Comparison of ENCODE assay signal across 31 cellular contexts in genomic region chr20:53044296-53044695, GRCh38.
"Had no signal": no experiment of that assay in that cellular context is flagged by ENCODE, and none has a peak within 500 bp of the region (broad histone marks: within the 10 kb centered on the region; RNA-seq: fewer than 3 reads in every experiment).

No MANE protein-coding gene starts in this region.

- ATAC-seq: activated CD4-positive, alpha-beta T cell treated with anti-CD3 and anti-CD28 coated beads for 36 hours; activated CD8-positive, alpha-beta memory T cell treated with anti-CD3 and anti-CD28 coated beads, Interleukin-2, amount 10 ng/mL, durations not matched to agents 7 days and 5 days; activated CD8-positive, alpha-beta T cell treated with anti-CD3 and anti-CD28 coated beads, Interleukin-2, amount 10 ng/mL, durations not matched to agents 7 days and 5 days; activated naive CD8-positive, alpha-beta T cell treated with anti-CD3 and anti-CD28 coated beads, Interleukin-2, amount 50 U/mL, for 24 hours; body of pancreas; effector memory CD8-positive, alpha-beta T cell; gastroesophageal sphincter; heart right ventricle; T-helper 17 cell had no signal

- DNase-seq: activated CD4-positive, alpha-beta memory T cell treated with anti-CD3 and anti-CD28 coated beads for 36 hours; activated CD4-positive, alpha-beta T cell treated with anti-CD3 and anti-CD28 coated beads for 36 hours; activated CD4-positive, alpha-beta T cell treated with anti-CD3 and anti-CD28 coated beads, Interleukin-2, amount 10 ng/mL, durations not matched to agents 24 days and 14 days; activated CD4-positive, CD25-positive, alpha-beta regulatory T cell; activated CD4-positive, CD25-positive, alpha-beta regulatory T cell treated with anti-CD3 and anti-CD28 coated beads, Interleukin-2, amount 50 U/mL, for 72 hours; activated CD8-positive, alpha-beta memory T cell treated with anti-CD3 and anti-CD28 coated beads, Interleukin-2, amount 10 ng/mL, durations not matched to agents 7 days and 5 days; activated CD8-positive, alpha-beta memory T cell treated with anti-CD3 and anti-CD28 coated beads, Interleukin-2, amount 50 U/mL, for 4 hours; activated CD8-positive, alpha-beta T cell treated with anti-CD3 and anti-CD28 coated beads, Interleukin-2, amount 10 ng/mL, durations not matched to agents 7 days and 5 days; activated effector memory CD4-positive, alpha-beta T cell treated with anti-CD3 and anti-CD28 coated beads, Interleukin-2, amount 50 U/mL, for 16 hours; activated naive CD4-positive, alpha-beta T cell treated with anti-CD3 and anti-CD28 coated beads for 36 hours; activated naive CD8-positive, alpha-beta T cell treated with anti-CD3 and anti-CD28 coated beads for 36 hours; activated naive CD8-positive, alpha-beta T cell treated with anti-CD3 and anti-CD28 coated beads, Interleukin-2, amount 50 U/mL, for 24 hours; activated T-cell treated with anti-CD3 and anti-CD28 coated beads, Interleukin-2, amount 50 U/mL, for 1 hour; activated T-cell treated with anti-CD3 and anti-CD28 coated beads, Interleukin-2, amount 50 U/mL, for 48 hours; adrenal gland; amygdala; aorta; body of pancreas; caudate nucleus; cortex of kidney; dermis blood vessel endothelial cell; effector CD4-positive, alpha-beta T cell; effector memory CD8-positive, alpha-beta T cell; erythroblast; esophagus squamous epithelium; foreskin melanocyte; heart right ventricle; T-helper 1 cell; T-helper 17 cell; T1000 had no signal

- H3K27ac ChIP-seq: adrenal gland, body of pancreas, esophagus squamous epithelium, gastroesophageal sphincter, heart right ventricle had no signal

- H3K36me3 ChIP-seq: adrenal gland, esophagus squamous epithelium, gastroesophageal sphincter, heart right ventricle had no signal

- H3K9me3 ChIP-seq: adrenal gland, body of pancreas, esophagus squamous epithelium, gastroesophageal sphincter had no signal

- H3K27me3 ChIP-seq: adrenal gland, body of pancreas, esophagus squamous epithelium had no signal

- H3K4me3 ChIP-seq: adrenal gland, body of pancreas, esophagus squamous epithelium, gastroesophageal sphincter, heart right ventricle had no signal
